Comparison of ENCODE assay signal across 16 cellular contexts in the genomic region with DNA sequence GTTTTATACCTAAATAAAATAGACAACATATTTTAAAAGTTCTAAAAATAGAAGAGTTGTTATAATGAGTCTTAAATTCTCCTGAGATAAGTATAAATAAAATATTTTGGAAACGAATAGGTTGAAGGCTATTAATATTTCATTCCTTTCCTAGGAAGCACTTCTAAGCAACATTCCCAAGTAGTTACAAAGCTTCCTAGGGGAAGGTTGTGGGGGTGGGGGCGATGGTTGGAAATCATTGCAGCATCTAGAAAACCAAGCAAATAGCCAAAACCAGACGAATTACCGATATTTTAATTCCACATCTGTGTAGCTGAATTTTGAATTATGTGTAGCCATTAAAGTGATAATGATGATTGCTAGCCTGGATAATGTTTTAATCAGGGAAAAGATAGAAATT.
"Had no signal": no experiment of that assay in that cellular context is flagged by ENCODE, and none has a peak within 500 bp of the region (broad histone marks: within the 10 kb centered on the region; RNA-seq: fewer than 3 reads in every experiment).

No MANE protein-coding gene starts in this region.

- H3K4me2 ChIP-seq: hepatocyte had no signal

- H3K4me1 ChIP-seq: left ventricle myocardium inferior, upper lobe of right lung had no signal

- FAIRE-seq: colon, kidney had no signal

- H3K9me3 Mint-ChIP-seq: activated naive CD4-positive, alpha-beta T cell treated with anti-CD3 and anti-CD28 coated beads, Interleukin-2, amount 50 U/mL, for 72 hours; memory B cell; nephron progenitor cell; stimulated activated naive CD8-positive, alpha-beta T cell treated with anti-CD3 and anti-CD28 coated beads, Interleukin-15, Interleukin-2, amounts not matched to agents 100 ng/mL and 50 ng/mL, for 24 hours had no signal

- H3K27ac Mint-ChIP-seq: activated naive CD4-positive, alpha-beta T cell treated with anti-CD3 and anti-CD28 coated beads, Interleukin-2, amount 50 U/mL, for 72 hours; memory B cell; nephron progenitor cell; stimulated activated naive CD8-positive, alpha-beta T cell treated with anti-CD3 and anti-CD28 coated beads, Interleukin-15, Interleukin-2, amounts not matched to agents 100 ng/mL and 50 ng/mL, for 24 hours had no signal

- H3K27ac ChIP-seq: gastroesophageal sphincter, hepatocyte, left ventricle myocardium inferior, sigmoid colon, upper lobe of right lung had no signal

- DNase-seq: activated CD4-positive, alpha-beta T cell treated with anti-CD3 and anti-CD28 coated beads, Interleukin-2, amount 50 U/mL, for 4 hours; activated CD4-positive, CD25-positive, alpha-beta regulatory T cell treated with anti-CD3 and anti-CD28 coated beads, Interleukin-2, amount 50 U/mL, for 72 hours; activated effector memory CD4-positive, alpha-beta T cell treated with anti-CD3 and anti-CD28 coated beads, Interleukin-2, amount 50 U/mL, for 16 hours; activated T-cell treated with anti-CD3 and anti-CD28 coated beads, Interleukin-2, amount 50 U/mL, for 1 hour; kidney; left ventricle myocardium inferior; nephron progenitor cell; sigmoid colon; stimulated activated CD4-positive, alpha-beta T cell treated with anti-CD3 and anti-CD28 coated beads, Interleukin-4, amount 100 ng/mL, for 24 hours; upper lobe of right lung had no signal

- H3K4me3 Mint-ChIP-seq: memory B cell; nephron progenitor cell; stimulated activated naive CD8-positive, alpha-beta T cell treated with anti-CD3 and anti-CD28 coated beads, Interleukin-15, Interleukin-2, amounts not matched to agents 100 ng/mL and 50 ng/mL, for 24 hours had no signal

- H3K27me3 Mint-ChIP-seq: memory B cell; stimulated activated naive CD8-positive, alpha-beta T cell treated with anti-CD3 and anti-CD28 coated beads, Interleukin-15, Interleukin-2, amounts not matched to agents 100 ng/mL and 50 ng/mL, for 24 hours had no signal

- ATAC-seq: activated naive CD4-positive, alpha-beta T cell treated with anti-CD3 and anti-CD28 coated beads, Interleukin-2, amount 50 U/mL, for 72 hours; gastroesophageal sphincter; upper lobe of right lung had no signal

- H3K4me1 Mint-ChIP-seq: nephron progenitor cell had no signal

- H2AFZ ChIP-seq: hepatocyte had no signal

- H3K4me3 ChIP-seq: gastroesophageal sphincter, hepatocyte, left ventricle myocardium inferior, sigmoid colon, upper lobe of right lung had no signal

- H3K27me3 ChIP-seq: gastroesophageal sphincter, hepatocyte, sigmoid colon, upper lobe of right lung had no signal

- H3K9me3 ChIP-seq: gastroesophageal sphincter, left ventricle myocardium inferior, sigmoid colon, upper lobe of right lung had no signal
